ENCODE assay signal across 31 cellular contexts in the genomic region with DNA sequence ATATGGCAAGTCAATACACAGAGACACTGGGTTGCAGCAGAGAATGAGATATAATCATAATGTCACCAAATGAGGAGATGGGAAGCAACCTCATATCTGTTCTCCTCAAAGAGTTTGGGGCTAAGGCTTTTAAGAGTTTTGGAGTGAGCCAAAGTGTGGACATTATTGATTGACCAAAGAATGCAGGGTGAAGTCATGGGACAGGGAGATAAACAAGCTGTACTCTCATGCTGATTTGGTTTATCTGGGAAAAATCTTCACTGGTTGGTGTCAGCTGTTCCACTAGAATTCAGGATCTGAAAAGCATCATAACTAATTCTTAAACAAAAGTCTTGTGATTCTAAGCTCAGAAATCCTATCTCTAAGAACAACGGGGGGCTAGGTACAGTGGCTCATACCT.
DNase-seq lines count a peak whose midpoint lies in the region; ATAC-seq, FAIRE-seq and TF ChIP-seq lines count a peak whose summit lies in the region.
"Had no signal": no experiment of that assay in that cellular context is flagged by ENCODE, and none has a peak within 500 bp of the region (broad histone marks: within the 10 kb centered on the region; RNA-seq: fewer than 3 reads in every experiment).

No MANE protein-coding gene starts in this region.

- POLR2A ChIA-PET in HepG2 (lab: Yijun Ruan, JAX): no interaction called here

- H3K9ac ChIP-seq in HepG2 (ENCODE audit: insufficient read depth, low read depth, low read length): no peak overlapping the region
- H3K9ac ChIP-seq: BLaER1; BLaER1 treated with 17β-estradiol and CSF1 and Interleukin-3, amounts not matched to agents 10 nM and 100 nM had no signal

- H3K9me3 ChIP-seq in right lobe of liver (no peaks in the 10 kb centered on the region), HepG2 (ENCODE audit: low read length) (no peaks in the 10 kb centered on the region)
- H3K9me3 ChIP-seq: A549, BE2C, Caco-2 had no signal

- H4K20me1 ChIP-seq in HepG2 (ENCODE audit: insufficient read depth, low read length): no peaks in the 10 kb centered on the region
- H4K20me1 ChIP-seq: BLaER1; BLaER1 treated with 17β-estradiol and CSF1 and Interleukin-3, amounts not matched to agents 10 nM and 100 nM had no signal

- intact Hi-C loops in right lobe of liver (cut with DNase I): no loop called here
- intact Hi-C loops in HepG2 (cut with micrococcal nuclease; ENCODE audit: unreplicated experiment): no loop called here

- H3K27me3 ChIP-seq in right lobe of liver (no peaks in the 10 kb centered on the region), HepG2 (ENCODE audit: control insufficient read depth in 1 of 2, insufficient read depth in 2 of 2, low read length in 2 of 2) (no peaks in the 10 kb centered on the region)
- H3K27me3 ChIP-seq: BE2C had no signal

- DNase-seq in right lobe of liver (no peak), HepG2 (ENCODE audit: low spot score) (no peak), left lobe of liver (ENCODE audit: low spot score) (no peak)
- DNase-seq: 8988T; ACHN; AML-193; BE2C; C1 segment of cervical spinal cord; Caco-2; Calu3; CD4-positive, alpha-beta memory T cell; CD4-positive, alpha-beta T cell; CD4-positive, CD25-positive, alpha-beta regulatory T cell; CD8-positive, alpha-beta memory T cell; CD8-positive, alpha-beta T cell; COR-L47; DMS 273 treated with DMSO at 0.1 percent for 48 hours; DMS153; DMS53; DMS79; DMS79 treated with DMSO at 0.1 percent for 48 hours; DND-41; EL had no signal

- H3K4me2 ChIP-seq in HepG2 (ENCODE audit: low read depth, low read length): no peak overlapping the region
- H3K4me2 ChIP-seq: A549; BLaER1; BLaER1 treated with 17β-estradiol and CSF1 and Interleukin-3, amounts not matched to agents 10 nM and 100 nM had no signal

- WGBS in right lobe of liver (ENCODE audit: insufficient coverage, low coverage, low lambda C conversion rate, missing lambda C conversion rate): no CpG with 5 or more reads among the region's 1 CpG
- 71% methylated on average over 1 of the region's 1 CpG for WGBS in HepG2 (ENCODE audit: low lambda C conversion rate)

- no peak for TF ChIP-seq RAD21 in HepG2 (CRISPR knock-in tag; IDR thresholded peaks at IDR 0.05)

- ATAC-seq in right lobe of liver (peak; percentile 44 to 81 (median 62)), HepG2 (no peak), left lobe of liver (peak; percentile 38), GM19455 (IDR thresholded peaks at IDR 0.05; ENCODE audit: unreplicated experiment) (no peak)
- ATAC-seq: A549; CD8-positive, alpha-beta T cell had no signal

- TF ChIP-seq EP300 in HepG2 (IDR thresholded peaks at IDR 0.05; ENCODE audit: low read depth in 2 of 2, low read length in 2 of 2): no peak
- TF ChIP-seq EP300 in HepG2 (CRISPR knock-in tag; IDR thresholded peaks at IDR 0.05; ENCODE audit: borderline replicate concordance): no peak

- no peaks in the 10 kb centered on the region for H3K36me3 ChIP-seq in right lobe of liver
- no peaks in the 10 kb centered on the region for H3K36me3 ChIP-seq in HepG2 (replicated peaks in 1 of 2; ENCODE audit: control insufficient read depth in 1 of 2, insufficient read depth in 2 of 2, low read length in 2 of 2)
- H3K36me3 ChIP-seq: BE2C; BLaER1; BLaER1 treated with 17β-estradiol and CSF1 and Interleukin-3, amounts not matched to agents 10 nM and 100 nM had no signal

- TF ChIP-seq POLR2A in right lobe of liver (IDR thresholded peaks at IDR 0.05) (no peak), HepG2 (IDR thresholded peaks at IDR 0.05; ENCODE audit: insufficient read depth in 1 of 2, low read depth in 2 of 2, low read length in 2 of 2) (no peak)

- H3K27ac ChIP-seq in right lobe of liver: no peak overlapping the region
- no peak overlapping the region for H3K27ac ChIP-seq in HepG2 (ENCODE audit: extremely low read length, insufficient read depth, low read length)
- H3K27ac ChIP-seq: 22Rv1; A549; BLaER1; BLaER1 treated with 17β-estradiol and CSF1 and Interleukin-3, amounts not matched to agents 10 nM and 100 nM; C4-2B had no signal

- no peak for FAIRE-seq in HepG2 (lab: Jason Lieb, UNC)
- FAIRE-seq: A204.1, A549, D721Med had no signal

- H2AFZ ChIP-seq in HepG2 (ENCODE audit: low read length): no peak overlapping the region

- no peak for TF ChIP-seq CTCF in right lobe of liver (IDR thresholded peaks at IDR 0.05)
- no peak for TF ChIP-seq CTCF in HepG2 (CRISPR knock-in tag; IDR thresholded peaks at IDR 0.05)

- BruUV-seq in HepG2 (replicated peaks; lab: Mats Ljungman, UMichigan): no TSS peak

- H3K79me2 ChIP-seq in HepG2 (ENCODE audit: insufficient read depth, low read length): no peaks in the 10 kb centered on the region

- H3K4me1 ChIP-seq in right lobe of liver (no peaks in the 10 kb centered on the region), HepG2 (ENCODE audit: insufficient read depth, low read length) (peaks cover 17% of the 10 kb centered on the region)
- H3K4me1 ChIP-seq: A549, BE2C had no signal

- in situ Hi-C loops in HepG2 (cut with HindIII; ENCODE audit: extremely low pct_ligation_motif_present, low pct_unique_long_range_greater_than_20kb): no loop called here

- H3K4me3 ChIP-seq in right lobe of liver: no peak overlapping the region
- no peak overlapping the region for H3K4me3 ChIP-seq in HepG2 (replicated peaks in 1 of 3; ENCODE audit: insufficient read depth in 1 of 3, low read depth in 2 of 3, low read length in 3 of 3)
- H3K4me3 ChIP-seq: A549; BLaER1; BLaER1 treated with 17β-estradiol and CSF1 and Interleukin-3, amounts not matched to agents 10 nM and 100 nM had no signal

- CTCF ChIA-PET in HepG2 (lab: Yijun Ruan, JAX; ENCODE audit: low intra/inter-chr PET ratio, low total read pairs): no interaction called here

TF ChIP-seq in HepG2, 621 proteins besides CTCF, POLR2A, EP300 and RAD21:
- no peak for TF ChIP-seq ISL2 (CRISPR knock-in tag; IDR thresholded peaks at IDR 0.05)
- no peak for TF ChIP-seq ZNF577 (CRISPR knock-in tag; IDR thresholded peaks at IDR 0.05; ENCODE audit: borderline replicate concordance, low read depth)
- TF ChIP-seq ZNF720 (CRISPR knock-in tag; IDR thresholded peaks at IDR 0.05): no peak
- no peak for TF ChIP-seq ZNF446 (CRISPR knock-in tag; IDR thresholded peaks at IDR 0.05)
- TF ChIP-seq, protein P1, sequence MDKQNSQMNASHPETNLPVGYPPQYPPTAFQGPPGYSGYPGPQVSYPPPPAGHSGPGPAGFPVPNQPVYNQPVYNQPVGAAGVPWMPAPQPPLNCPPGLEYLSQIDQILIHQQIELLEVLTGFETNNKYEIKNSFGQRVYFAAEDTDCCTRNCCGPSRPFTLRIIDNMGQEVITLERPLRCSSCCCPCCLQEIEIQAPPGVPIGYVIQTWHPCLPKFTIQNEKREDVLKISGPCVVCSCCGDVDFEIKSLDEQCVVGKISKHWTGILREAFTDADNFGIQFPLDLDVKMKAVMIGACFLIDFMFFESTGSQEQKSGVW (CRISPR knock-in tag; IDR thresholded peaks at IDR 0.05; ENCODE audit: borderline replicate concordance): no peak
- no peak for TF ChIP-seq PAF1 (CRISPR knock-in tag; IDR thresholded peaks at IDR 0.05)
- TF ChIP-seq NFYC (CRISPR knock-in tag; IDR thresholded peaks at IDR 0.05): no peak
- TF ChIP-seq, protein P2, sequence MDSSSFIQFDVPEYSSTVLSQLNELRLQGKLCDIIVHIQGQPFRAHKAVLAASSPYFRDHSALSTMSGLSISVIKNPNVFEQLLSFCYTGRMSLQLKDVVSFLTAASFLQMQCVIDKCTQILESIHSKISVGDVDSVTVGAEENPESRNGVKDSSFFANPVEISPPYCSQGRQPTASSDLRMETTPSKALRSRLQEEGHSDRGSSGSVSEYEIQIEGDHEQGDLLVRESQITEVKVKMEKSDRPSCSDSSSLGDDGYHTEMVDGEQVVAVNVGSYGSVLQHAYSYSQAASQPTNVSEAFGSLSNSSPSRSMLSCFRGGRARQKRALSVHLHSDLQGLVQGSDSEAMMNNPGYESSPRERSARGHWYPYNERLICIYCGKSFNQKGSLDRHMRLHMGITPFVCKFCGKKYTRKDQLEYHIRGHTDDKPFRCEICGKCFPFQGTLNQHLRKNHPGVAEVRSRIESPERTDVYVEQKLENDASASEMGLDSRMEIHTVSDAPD (CRISPR knock-in tag; IDR thresholded peaks at IDR 0.05): no peak
- TF ChIP-seq SP140L (CRISPR knock-in tag; IDR thresholded peaks at IDR 0.05; ENCODE audit: borderline replicate concordance): no peak
- no peak for TF ChIP-seq NFATC3 (CRISPR knock-in tag; IDR thresholded peaks at IDR 0.05)
- TF ChIP-seq TCF7 (IDR thresholded peaks at IDR 0.05; ENCODE audit: low read depth): no peak
- TF ChIP-seq, protein P3, sequence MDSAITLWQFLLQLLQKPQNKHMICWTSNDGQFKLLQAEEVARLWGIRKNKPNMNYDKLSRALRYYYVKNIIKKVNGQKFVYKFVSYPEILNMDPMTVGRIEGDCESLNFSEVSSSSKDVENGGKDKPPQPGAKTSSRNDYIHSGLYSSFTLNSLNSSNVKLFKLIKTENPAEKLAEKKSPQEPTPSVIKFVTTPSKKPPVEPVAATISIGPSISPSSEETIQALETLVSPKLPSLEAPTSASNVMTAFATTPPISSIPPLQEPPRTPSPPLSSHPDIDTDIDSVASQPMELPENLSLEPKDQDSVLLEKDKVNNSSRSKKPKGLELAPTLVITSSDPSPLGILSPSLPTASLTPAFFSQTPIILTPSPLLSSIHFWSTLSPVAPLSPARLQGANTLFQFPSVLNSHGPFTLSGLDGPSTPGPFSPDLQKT (CRISPR knock-in tag; IDR thresholded peaks at IDR 0.05; ENCODE audit: borderline replicate concordance): no peak
- TF ChIP-seq ZC3H4 (CRISPR knock-in tag; IDR thresholded peaks at IDR 0.05; ENCODE audit: borderline replicate concordance): no peak

Comparison
In these comparisons a context has a peak if more than half of its experiments do, and no peak if none do; other contexts are left out.
1. ATAC-seq: peak in right lobe of liver (4 of 4) and left lobe of liver (single experiment); none in HepG2 (single experiment) and GM19455 (single experiment).